ENCODE assay signal across 9 cellular contexts in genomic region chr11:118241191-118242098, GRCh38. TPM values are rescaled to one million over a fixed set of nuclear protein-coding genes. Genes with fewer than 3 reads are reported as not detected.
DNase-seq lines count a peak whose midpoint lies in the region; ATAC-seq lines count a peak whose summit lies in the region.
"Had no signal": no experiment of that assay in that cellular context is flagged by ENCODE, and none has a peak within 500 bp of the region (broad histone marks: within the 10 kb centered on the region; RNA-seq: fewer than 3 reads in every experiment).

No MANE protein-coding gene starts in this region.

- DNase-seq in OCI-M2 (lab: John Stamatoyannopoulos, UW; ENCODE audit: unreplicated experiment) (peak; percentile 3), left colon (peak; percentile 32 to 43), superior temporal gyrus (ENCODE audit: extremely low spot score) (peak; percentile 37), NCI-H1694 (lab: John Stamatoyannopoulos, UW) (no peak), D341Med (ENCODE audit: low spot score) (no peak)
- DNase-seq in activated naive CD4-positive, alpha-beta T cell treated with anti-CD3 and anti-CD28 coated beads, Interleukin-2, amount 50 U/mL, for 16 hours: peak; percentile 61

- ATAC-seq in GM18502 (IDR thresholded peaks at IDR 0.05; ENCODE audit: poor library complexity, unreplicated experiment): peak; percentile 83
- peak; percentile 81 for ATAC-seq in HG02870 (IDR thresholded peaks at IDR 0.05; ENCODE audit: unreplicated experiment)
- peak; percentile 86 for ATAC-seq in left colon

- intact Hi-C loops in left colon (cut with DNase I, micrococcal nuclease): no loop called here

RNA-seq across cellular contexts. Expression of gene MPZL3, which starts 10.7 kb away (rescaled TPM):
- 10 to 100 TPM in 1 of 2 donors, 1 to 10 TPM in 1; 6.3 to 12.8 TPM for total RNA-seq in left colon
- total RNA-seq: SJSA1 had no signal

RNA-seq across cellular contexts. Expression of gene JAML, which starts 16.6 kb away (rescaled TPM):
- 1 to 10 TPM; 4.9 to 6.7 TPM for total RNA-seq in left colon
- total RNA-seq: SJSA1 had no signal

RNA-seq across cellular contexts. Expression of gene MPZL2, which starts 22.7 kb away (rescaled TPM):
- total RNA-seq in left colon: 10 to 100 TPM; 62.1 to 84.7 TPM
- total RNA-seq: SJSA1 had no signal

Comparison
In these comparisons a context has a peak if more than half of its experiments do, and no peak if none do; other contexts are left out.
1. DNase-seq: peak in OCI-M2 (single experiment), activated naive CD4-positive, alpha-beta T cell treated with anti-CD3 and anti-CD28 coated beads, Interleukin-2, amount 50 U/mL, for 16 hours (single experiment), left colon (2 of 2) and superior temporal gyrus (single experiment); none in NCI-H1694 (single experiment) and D341Med (single experiment).
2. Peak in every context shown above with its lines, with median percentiles within 50 percentile points of each other: ATAC-seq.